In the genomic region with DNA sequence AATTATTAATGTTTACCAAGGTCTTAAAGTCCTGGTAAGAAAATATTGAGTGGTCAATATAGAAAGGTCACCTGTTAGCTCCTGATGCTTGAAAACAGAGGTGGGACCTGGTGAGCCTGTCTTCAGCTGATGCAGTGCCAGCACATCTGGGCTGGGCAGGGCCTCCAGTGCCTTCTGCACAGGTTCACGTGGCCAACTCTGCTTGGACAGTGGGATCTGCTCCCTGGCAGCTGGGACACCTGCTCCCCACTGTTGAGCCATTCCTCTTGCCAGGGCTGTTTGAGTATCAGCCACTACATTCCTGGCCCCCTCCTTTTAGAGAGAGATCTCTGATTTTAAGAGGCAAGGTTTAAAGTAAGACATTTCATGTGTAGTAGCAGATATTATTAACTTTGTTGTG, we compare ENCODE assay signal across 21 cellular contexts.
"Had no signal": no experiment of that assay in that cellular context is flagged by ENCODE, and none has a peak within 500 bp of the region (broad histone marks: within the 10 kb centered on the region; RNA-seq: fewer than 3 reads in every experiment).

No MANE protein-coding gene starts in this region.

- H3K4me3 Mint-ChIP-seq: activated naive CD4-positive, alpha-beta T cell treated with anti-CD3 and anti-CD28 coated beads, Interleukin-2, amount 10 ng/mL, durations not matched to agents 7 days and 5 days; activated naive CD8-positive, alpha-beta T cell treated with anti-CD3 and anti-CD28 coated beads, Interleukin-2, amount 50 U/mL, for 24 hours had no signal

- H3K27ac Mint-ChIP-seq: activated naive CD4-positive, alpha-beta T cell treated with anti-CD3 and anti-CD28 coated beads, Interleukin-2, amount 10 ng/mL, durations not matched to agents 7 days and 5 days; activated naive CD8-positive, alpha-beta T cell treated with anti-CD3 and anti-CD28 coated beads, Interleukin-2, amount 50 U/mL, for 24 hours had no signal

- FAIRE-seq: frontal cortex, urothelium cell line had no signal

- H3K4me1 Mint-ChIP-seq: activated naive CD4-positive, alpha-beta T cell treated with anti-CD3 and anti-CD28 coated beads, Interleukin-2, amount 10 ng/mL, durations not matched to agents 7 days and 5 days had no signal

- DNase-seq: activated CD4-positive, alpha-beta T cell treated with anti-CD3 and anti-CD28 coated beads for 1 hour; activated CD8-positive, alpha-beta memory T cell treated with anti-CD3 and anti-CD28 coated beads for 24 hours; activated CD8-positive, alpha-beta memory T cell treated with anti-CD3 and anti-CD28 coated beads, Interleukin-2, amount 50 U/mL, for 48 hours; activated effector memory CD4-positive, alpha-beta T cell treated with Interleukin-2 at 50 U/mL for 16 hours; activated naive CD4-positive, alpha-beta T cell treated with anti-CD3 and anti-CD28 coated beads, Interleukin-2, amount 10 ng/mL, durations not matched to agents 7 days and 5 days; activated naive CD8-positive, alpha-beta T cell treated with anti-CD3 and anti-CD28 coated beads, Interleukin-2, amount 50 U/mL, for 24 hours; activated T-cell treated with anti-CD3 and anti-CD28 coated beads, Interleukin-2, amount 50 U/mL, for 48 hours; heart left ventricle; left ventricle myocardium inferior; ovary; psoas muscle; right cardiac atrium; stimulated activated CD4-positive, alpha-beta T cell treated with anti-CD3 and anti-CD28 coated beads, Interleukin-2, amount 100 ng/mL, for 24 hours; stimulated activated naive CD8-positive, alpha-beta T cell treated with anti-CD3 and anti-CD28 coated beads, Interleukin-15, Interleukin-2, amounts not matched to agents 100 U/mL and 50 U/mL, for 24 hours had no signal

- H3K27ac ChIP-seq: ascending aorta, breast epithelium, coronary artery, heart left ventricle, left ventricle myocardium inferior, ovary, psoas muscle, tibial nerve, VCaP had no signal

- H3K27me3 ChIP-seq: ascending aorta, breast epithelium, heart left ventricle, ovary, tibial nerve had no signal

- H3K27me3 Mint-ChIP-seq: activated naive CD8-positive, alpha-beta T cell treated with anti-CD3 and anti-CD28 coated beads, Interleukin-2, amount 50 U/mL, for 24 hours had no signal

- H3K4me3 ChIP-seq: ascending aorta, breast epithelium, coronary artery, heart left ventricle, left ventricle myocardium inferior, ovary, psoas muscle, tibial nerve had no signal

- H3K9me3 ChIP-seq: ascending aorta, breast epithelium, ovary, psoas muscle had no signal

- H3K9me3 Mint-ChIP-seq: activated naive CD4-positive, alpha-beta T cell treated with anti-CD3 and anti-CD28 coated beads, Interleukin-2, amount 10 ng/mL, durations not matched to agents 7 days and 5 days; activated naive CD8-positive, alpha-beta T cell treated with anti-CD3 and anti-CD28 coated beads, Interleukin-2, amount 50 U/mL, for 24 hours had no signal

- H3K4me1 ChIP-seq: ascending aorta, breast epithelium, heart left ventricle, psoas muscle, tibial nerve had no signal

- H3K36me3 ChIP-seq: ascending aorta, breast epithelium, heart left ventricle, left ventricle myocardium inferior, ovary, tibial nerve had no signal

- ATAC-seq: activated naive CD8-positive, alpha-beta T cell treated with anti-CD3 and anti-CD28 coated beads, Interleukin-2, amount 50 U/mL, for 24 hours; heart left ventricle; psoas muscle; right cardiac atrium; stimulated activated naive CD8-positive, alpha-beta T cell treated with anti-CD3 and anti-CD28 coated beads, Interleukin-15, Interleukin-2, amounts not matched to agents 100 U/mL and 50 U/mL, for 24 hours had no signal
